Comparison of ENCODE assay signal across 30 cellular contexts in genomic region chr11:74081428-74081827, GRCh38.
"Had no signal": no experiment of that assay in that cellular context is flagged by ENCODE, and none has a peak within 500 bp of the region (broad histone marks: within the 10 kb centered on the region; RNA-seq: fewer than 3 reads in every experiment).

No MANE protein-coding gene starts in this region.

- H3K36me3 ChIP-seq: ovary, uterus had no signal

- DNase-seq: naive thymus-derived CD8-positive, alpha-beta T cell; nephron progenitor cell; occipital lobe; ovary; posterior cingulate gyrus; psoas muscle; right cardiac atrium; spleen; stimulated activated CD4-positive, alpha-beta T cell treated with anti-CD3 and anti-CD28 coated beads, Interleukin-12 subunit alpha, Interleukin-12 subunit beta, amount 100 ng/mL, for 4 hours; stimulated activated CD4-positive, alpha-beta T cell treated with anti-CD3 and anti-CD28 coated beads, Interleukin-1b, Interleukin-23, amount 100 ng/mL, for 48 hours; stimulated activated CD4-positive, alpha-beta T cell treated with anti-CD3 and anti-CD28 coated beads, Interleukin-4, amount 100 ng/mL, for 1 hour; stimulated activated CD4-positive, alpha-beta T cell treated with anti-CD3 and anti-CD28 coated beads, Interleukin-4, amount 100 ng/mL, for 4 hours; stimulated activated CD8-positive, alpha-beta memory T cell treated with anti-CD3 and anti-CD28 coated beads, Interleukin-4, amount 100 ng/mL, for 48 hours; stimulated activated naive CD4-positive, alpha-beta T cell; stimulated activated naive CD8-positive, alpha-beta T cell treated with anti-CD3 and anti-CD28 coated beads, Interleukin-15, amount 100 ng/mL, for 72 hours; stimulated activated naive CD8-positive, alpha-beta T cell treated with anti-CD3 and anti-CD28 coated beads, Interleukin-15, Interleukin-2, amounts not matched to agents 100 U/mL and 50 U/mL, for 24 hours; substantia nigra; testis; tibial artery; transverse colon; upper lobe of right lung; uterus had no signal

- H2AFZ ChIP-seq: parathyroid adenoma had no signal

- H3K9me3 ChIP-seq: neutrophil, ovary, psoas muscle, spleen, suprapubic skin, testis, tibial artery, upper lobe of right lung, uterus had no signal

- H3K27me3 ChIP-seq: neutrophil, ovary, spleen, suprapubic skin, testis, tibial artery, transverse colon, upper lobe of right lung, uterus had no signal

- H3K27ac ChIP-seq: neutrophil, ovary, parathyroid adenoma, psoas muscle, skin epidermis, spleen, suprapubic skin, testis, tibial artery, transverse colon, upper lobe of right lung, uterus had no signal

- ATAC-seq: naive thymus-derived CD8-positive, alpha-beta T cell; natural killer cell treated with Interleukin-12 subunit alpha and Interleukin-12 subunit beta and Interleukin-15 and Interleukin-18, amount 100 ng/mL, for 72 hours; psoas muscle; right cardiac atrium; sciatic nerve; stimulated activated memory B cell treated with anti-CD40 and anti-IgM and Interleukin-4, amounts not matched to agents 10 μg/mL and 1 μg/mL and 100 μg/mL, for 72 hours; stimulated activated naive CD8-positive, alpha-beta T cell treated with anti-CD3 and anti-CD28 coated beads, Interleukin-15, amount 100 ng/mL, for 72 hours; stimulated activated naive CD8-positive, alpha-beta T cell treated with anti-CD3 and anti-CD28 coated beads, Interleukin-15, Interleukin-2, amounts not matched to agents 100 U/mL and 50 U/mL, for 24 hours; upper lobe of right lung had no signal

- H3K79me2 ChIP-seq: parathyroid adenoma had no signal

- H3K4me2 ChIP-seq: smooth muscle cell had no signal

- H3K4me3 ChIP-seq: ovary, psoas muscle, skin epidermis, smooth muscle cell, spleen, suprapubic skin, testis, tibial artery, transverse colon, upper lobe of right lung, uterus had no signal

- H3K9ac ChIP-seq: parathyroid adenoma had no signal

- H3K4me1 ChIP-seq: parathyroid adenoma, psoas muscle, spleen, suprapubic skin, testis, tibial artery, transverse colon, upper lobe of right lung, uterus had no signal
